ENCODE assay signal across 20 cellular contexts in the genomic region with DNA sequence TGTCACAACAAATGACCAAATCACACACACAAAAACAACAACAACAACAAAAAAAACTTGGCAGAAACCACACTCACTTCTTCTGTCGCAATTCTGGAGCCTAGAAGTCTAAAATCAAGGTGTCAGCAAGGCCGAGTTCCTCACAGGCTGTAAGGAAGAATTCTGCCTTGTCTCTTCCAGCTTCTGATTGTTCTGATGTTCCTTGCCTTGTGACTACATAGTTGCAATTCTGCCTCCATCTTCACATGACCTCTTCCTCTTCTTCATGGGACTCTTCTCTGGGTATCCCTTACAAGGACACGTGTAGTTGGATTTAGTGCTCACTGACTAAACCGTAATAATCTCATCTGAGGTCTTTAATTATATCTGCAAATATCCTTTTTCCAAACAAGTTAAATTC.
"Had no signal": no experiment of that assay in that cellular context is flagged by ENCODE, and none has a peak within 500 bp of the region (broad histone marks: within the 10 kb centered on the region; RNA-seq: fewer than 3 reads in every experiment).

No MANE protein-coding gene starts in this region.

- H3K4me1 ChIP-seq: SJCRH30 had no signal

- H3K4me3 Mint-ChIP-seq: IgD-negative memory B cell had no signal

- ATAC-seq: K562, Panc1 had no signal

- H3K27ac ChIP-seq: HL-60, KMS-11, RWPE1, SJCRH30 had no signal

- H3K4me3 ChIP-seq: K562, SJCRH30 had no signal

- H3K27ac Mint-ChIP-seq: IgD-negative memory B cell had no signal

- DNase-seq: Kasumi-1, MM.1S, NCI-H1092 treated with DMSO at 0.1 percent for 48 hours, NCI-H1436, NCI-H187, NCI-H2029, NCI-H2081 treated with DMSO at 0.1 percent for 48 hours, NCI-H2171, NCI-H226, NCI-H446, NCI-H510A, NCI-H524 treated with DMSO at 0.1 percent for 48 hours, SHP77 treated with DMSO at 0.1 percent for 48 hours, SJCRH30 had no signal

- H3K36me3 ChIP-seq: SJCRH30 had no signal

- H3K9ac ChIP-seq: KMS-11 had no signal

- H3K27me3 ChIP-seq: SJCRH30 had no signal

- H3K4me2 ChIP-seq: KMS-11 had no signal

- H3K9me3 Mint-ChIP-seq: IgD-negative memory B cell had no signal

- H3K9me3 ChIP-seq: SJCRH30 had no signal

- H3K36me3 Mint-ChIP-seq: IgD-negative memory B cell had no signal
